Comparison of ENCODE assay signal across 1 cellular context in the genomic region with DNA sequence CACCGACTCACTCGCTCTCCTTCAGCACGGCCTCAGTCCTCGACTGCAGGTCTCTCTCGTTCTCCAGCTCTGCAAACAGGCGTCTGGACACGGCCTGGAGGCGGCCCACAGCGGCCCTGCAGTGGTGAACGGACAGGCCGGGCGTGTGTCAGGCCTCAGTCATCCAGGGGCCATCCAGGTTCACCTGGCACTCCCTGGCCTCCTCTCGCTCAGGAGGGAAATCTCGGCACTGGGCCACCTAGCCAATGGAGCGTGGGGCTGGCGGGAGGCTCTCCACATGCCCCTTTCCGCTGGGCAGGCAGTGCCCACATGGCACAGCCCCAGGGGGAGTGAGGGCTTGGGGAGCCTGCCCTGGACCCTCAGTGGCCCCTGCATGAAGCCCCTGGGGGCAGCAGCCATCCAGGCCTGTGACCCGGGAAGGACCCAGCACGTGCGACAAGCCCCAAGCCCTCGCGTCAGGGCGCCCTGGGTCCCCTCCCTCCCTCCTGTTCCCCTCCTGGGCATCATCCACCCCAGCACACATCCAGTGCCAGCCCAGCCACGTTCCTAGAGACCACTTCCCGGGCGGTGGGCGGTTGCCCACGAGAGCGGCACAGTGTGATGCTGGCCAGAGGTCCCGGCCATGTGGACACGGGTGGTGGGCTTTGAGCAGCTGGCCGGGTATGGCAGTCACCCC.
TF ChIP-seq lines count a peak whose summit lies in the region.

No MANE protein-coding gene starts in this region.

TF ChIP-seq in HepG2, 621 proteins besides CTCF, POLR2A, EP300 and RAD21 (continued from another document):
- TF ChIP-seq, protein P1, sequence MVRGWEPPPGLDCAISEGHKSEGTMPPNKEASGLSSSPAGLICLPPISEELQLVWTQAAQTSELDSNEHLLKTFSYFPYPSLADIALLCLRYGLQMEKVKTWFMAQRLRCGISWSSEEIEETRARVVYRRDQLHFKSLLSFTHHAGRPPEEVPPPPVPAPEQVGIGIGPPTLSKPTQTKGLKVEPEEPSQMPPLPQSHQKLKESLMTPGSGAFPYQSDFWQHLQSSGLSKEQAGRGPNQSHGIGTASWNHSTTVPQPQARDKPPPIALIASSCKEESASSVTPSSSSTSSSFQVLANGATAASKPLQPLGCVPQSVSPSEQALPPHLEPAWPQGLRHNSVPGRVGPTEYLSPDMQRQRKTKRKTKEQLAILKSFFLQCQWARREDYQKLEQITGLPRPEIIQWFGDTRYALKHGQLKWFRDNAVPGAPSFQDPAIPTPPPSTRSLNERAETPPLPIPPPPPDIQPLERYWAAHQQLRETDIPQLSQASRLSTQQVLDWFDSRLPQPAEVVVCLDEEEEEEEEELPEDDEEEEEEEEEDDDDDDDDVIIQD (CRISPR knock-in tag; IDR thresholded peaks at IDR 0.05; ENCODE audit: low read depth): no peak
- no peak for TF ChIP-seq ZNF3 (CRISPR knock-in tag; IDR thresholded peaks at IDR 0.05)
- no peak for TF ChIP-seq ZNF792 (CRISPR knock-in tag; IDR thresholded peaks at IDR 0.05)
